Comparison of ENCODE assay signal across 1 cellular context in the genomic region with DNA sequence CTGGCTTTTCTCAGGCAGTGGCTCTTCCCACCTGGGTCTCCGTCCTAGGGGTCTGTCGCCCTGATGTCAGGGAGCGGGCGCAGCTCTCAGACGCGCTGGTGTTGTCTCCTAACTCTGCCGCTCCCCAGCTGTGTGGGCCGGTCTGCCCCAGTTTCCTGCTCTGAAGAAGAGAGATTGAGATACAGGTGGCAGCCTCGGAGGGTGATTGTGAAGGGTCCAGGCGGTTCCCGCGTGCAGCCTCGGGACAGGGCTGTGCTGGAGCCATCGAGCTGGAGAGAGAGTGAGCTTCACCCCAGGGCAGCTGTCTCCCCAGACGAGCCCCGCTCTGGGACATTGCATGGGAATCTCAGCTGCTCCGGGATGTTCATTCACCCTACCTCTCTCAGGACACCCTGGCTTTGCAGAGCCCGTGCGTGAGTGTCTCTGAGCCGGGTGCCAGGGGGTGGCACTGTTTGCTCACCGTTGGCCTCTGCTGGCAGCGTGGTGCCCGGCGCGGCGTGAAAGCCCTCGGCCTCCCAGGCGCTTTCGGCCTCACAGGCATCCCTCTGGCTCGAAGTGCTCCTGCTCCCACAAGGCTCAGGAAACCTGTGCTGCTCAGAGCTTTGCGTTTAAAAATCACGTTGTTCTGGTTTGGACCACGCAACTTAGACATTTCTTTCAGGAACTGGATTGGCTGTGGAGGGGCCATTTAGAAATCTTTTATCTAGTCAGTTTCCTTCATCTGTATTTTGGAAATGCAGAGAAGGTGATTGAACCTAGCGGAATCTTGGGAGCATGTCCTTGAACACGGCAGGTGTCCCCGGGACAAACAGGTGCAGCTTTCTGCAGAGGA.
TF ChIP-seq lines count a peak whose summit lies in the region.

No MANE protein-coding gene starts in this region.

TF ChIP-seq in GM23338, 12 proteins besides CTCF, POLR2A, EP300 and RAD21 (continued from another document):
- TF ChIP-seq, protein P1, sequence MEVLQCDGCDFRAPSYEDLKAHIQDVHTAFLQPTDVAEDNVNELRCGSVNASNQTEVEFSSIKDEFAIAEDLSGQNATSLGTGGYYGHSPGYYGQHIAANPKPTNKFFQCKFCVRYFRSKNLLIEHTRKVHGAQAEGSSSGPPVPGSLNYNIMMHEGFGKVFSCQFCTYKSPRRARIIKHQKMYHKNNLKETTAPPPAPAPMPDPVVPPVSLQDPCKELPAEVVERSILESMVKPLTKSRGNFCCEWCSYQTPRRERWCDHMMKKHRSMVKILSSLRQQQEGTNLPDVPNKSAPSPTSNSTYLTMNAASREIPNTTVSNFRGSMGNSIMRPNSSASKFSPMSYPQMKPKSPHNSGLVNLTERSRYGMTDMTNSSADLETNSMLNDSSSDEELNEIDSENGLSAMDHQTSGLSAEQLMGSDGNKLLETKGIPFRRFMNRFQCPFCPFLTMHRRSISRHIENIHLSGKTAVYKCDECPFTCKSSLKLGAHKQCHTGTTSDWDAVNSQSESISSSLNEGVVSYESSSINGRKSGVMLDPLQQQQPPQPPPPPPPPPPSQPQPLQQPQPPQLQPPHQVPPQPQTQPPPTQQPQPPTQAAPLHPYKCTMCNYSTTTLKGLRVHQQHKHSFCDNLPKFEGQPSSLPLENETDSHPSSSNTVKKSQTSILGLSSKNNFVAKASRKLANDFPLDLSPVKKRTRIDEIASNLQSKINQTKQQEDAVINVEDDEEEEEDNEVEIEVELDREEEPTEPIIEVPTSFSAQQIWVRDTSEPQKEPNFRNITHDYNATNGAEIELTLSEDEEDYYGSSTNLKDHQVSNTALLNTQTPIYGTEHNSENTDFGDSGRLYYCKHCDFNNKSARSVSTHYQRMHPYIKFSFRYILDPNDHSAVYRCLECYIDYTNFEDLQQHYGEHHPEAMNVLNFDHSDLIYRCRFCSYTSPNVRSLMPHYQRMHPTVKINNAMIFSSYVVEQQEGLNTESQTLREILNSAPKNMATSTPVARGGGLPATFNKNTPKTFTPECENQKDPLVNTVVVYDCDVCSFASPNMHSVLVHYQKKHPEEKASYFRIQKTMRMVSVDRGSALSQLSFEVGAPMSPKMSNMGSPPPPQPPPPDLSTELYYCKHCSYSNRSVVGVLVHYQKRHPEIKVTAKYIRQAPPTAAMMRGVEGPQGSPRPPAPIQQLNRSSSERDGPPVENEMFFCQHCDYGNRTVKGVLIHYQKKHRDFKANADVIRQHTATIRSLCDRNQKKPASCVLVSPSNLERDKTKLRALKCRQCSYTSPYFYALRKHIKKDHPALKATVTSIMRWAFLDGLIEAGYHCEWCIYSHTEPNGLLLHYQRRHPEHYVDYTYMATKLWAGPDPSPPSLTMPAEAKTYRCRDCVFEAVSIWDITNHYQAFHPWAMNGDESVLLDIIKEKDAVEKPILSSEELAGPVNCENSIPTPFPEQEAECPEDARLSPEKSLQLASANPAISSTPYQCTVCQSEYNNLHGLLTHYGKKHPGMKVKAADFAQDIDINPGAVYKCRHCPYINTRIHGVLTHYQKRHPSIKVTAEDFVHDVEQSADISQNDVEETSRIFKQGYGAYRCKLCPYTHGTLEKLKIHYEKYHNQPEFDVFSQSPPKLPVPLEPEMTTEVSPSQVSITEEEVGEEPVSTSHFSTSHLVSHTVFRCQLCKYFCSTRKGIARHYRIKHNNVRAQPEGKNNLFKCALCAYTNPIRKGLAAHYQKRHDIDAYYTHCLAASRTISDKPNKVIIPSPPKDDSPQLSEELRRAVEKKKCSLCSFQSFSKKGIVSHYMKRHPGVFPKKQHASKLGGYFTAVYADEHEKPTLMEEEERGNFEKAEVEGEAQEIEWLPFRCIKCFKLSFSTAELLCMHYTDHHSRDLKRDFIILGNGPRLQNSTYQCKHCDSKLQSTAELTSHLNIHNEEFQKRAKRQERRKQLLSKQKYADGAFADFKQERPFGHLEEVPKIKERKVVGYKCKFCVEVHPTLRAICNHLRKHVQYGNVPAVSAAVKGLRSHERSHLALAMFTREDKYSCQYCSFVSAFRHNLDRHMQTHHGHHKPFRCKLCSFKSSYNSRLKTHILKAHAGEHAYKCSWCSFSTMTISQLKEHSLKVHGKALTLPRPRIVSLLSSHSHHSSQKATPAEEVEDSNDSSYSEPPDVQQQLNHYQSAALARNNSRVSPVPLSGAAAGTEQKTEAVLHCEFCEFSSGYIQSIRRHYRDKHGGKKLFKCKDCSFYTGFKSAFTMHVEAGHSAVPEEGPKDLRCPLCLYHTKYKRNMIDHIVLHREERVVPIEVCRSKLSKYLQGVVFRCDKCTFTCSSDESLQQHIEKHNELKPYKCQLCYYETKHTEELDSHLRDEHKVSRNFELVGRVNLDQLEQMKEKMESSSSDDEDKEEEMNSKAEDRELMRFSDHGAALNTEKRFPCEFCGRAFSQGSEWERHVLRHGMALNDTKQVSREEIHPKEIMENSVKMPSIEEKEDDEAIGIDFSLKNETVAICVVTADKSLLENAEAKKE (CRISPR knock-in tag; IDR thresholded peaks at IDR 0.05): no peak
- TF ChIP-seq, protein P2, sequence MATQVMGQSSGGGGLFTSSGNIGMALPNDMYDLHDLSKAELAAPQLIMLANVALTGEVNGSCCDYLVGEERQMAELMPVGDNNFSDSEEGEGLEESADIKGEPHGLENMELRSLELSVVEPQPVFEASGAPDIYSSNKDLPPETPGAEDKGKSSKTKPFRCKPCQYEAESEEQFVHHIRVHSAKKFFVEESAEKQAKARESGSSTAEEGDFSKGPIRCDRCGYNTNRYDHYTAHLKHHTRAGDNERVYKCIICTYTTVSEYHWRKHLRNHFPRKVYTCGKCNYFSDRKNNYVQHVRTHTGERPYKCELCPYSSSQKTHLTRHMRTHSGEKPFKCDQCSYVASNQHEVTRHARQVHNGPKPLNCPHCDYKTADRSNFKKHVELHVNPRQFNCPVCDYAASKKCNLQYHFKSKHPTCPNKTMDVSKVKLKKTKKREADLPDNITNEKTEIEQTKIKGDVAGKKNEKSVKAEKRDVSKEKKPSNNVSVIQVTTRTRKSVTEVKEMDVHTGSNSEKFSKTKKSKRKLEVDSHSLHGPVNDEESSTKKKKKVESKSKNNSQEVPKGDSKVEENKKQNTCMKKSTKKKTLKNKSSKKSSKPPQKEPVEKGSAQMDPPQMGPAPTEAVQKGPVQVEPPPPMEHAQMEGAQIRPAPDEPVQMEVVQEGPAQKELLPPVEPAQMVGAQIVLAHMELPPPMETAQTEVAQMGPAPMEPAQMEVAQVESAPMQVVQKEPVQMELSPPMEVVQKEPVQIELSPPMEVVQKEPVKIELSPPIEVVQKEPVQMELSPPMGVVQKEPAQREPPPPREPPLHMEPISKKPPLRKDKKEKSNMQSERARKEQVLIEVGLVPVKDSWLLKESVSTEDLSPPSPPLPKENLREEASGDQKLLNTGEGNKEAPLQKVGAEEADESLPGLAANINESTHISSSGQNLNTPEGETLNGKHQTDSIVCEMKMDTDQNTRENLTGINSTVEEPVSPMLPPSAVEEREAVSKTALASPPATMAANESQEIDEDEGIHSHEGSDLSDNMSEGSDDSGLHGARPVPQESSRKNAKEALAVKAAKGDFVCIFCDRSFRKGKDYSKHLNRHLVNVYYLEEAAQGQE (IDR thresholded peaks at IDR 0.05; ENCODE audit: unreplicated experiment): no peak
- no peak for TF ChIP-seq JUNB (IDR thresholded peaks at IDR 0.05; ENCODE audit: unreplicated experiment)
- TF ChIP-seq CREB1 (CRISPR knock-in tag; IDR thresholded peaks at IDR 0.05; ENCODE audit: low read depth): no peak
- TF ChIP-seq ZNF331 (CRISPR knock-in tag; IDR thresholded peaks at IDR 0.05; ENCODE audit: low read depth): no peak
- no peak for TF ChIP-seq NANOG (IDR thresholded peaks at IDR 0.05; ENCODE audit: borderline replicate concordance)
- TF ChIP-seq EZH2phosphoT487 (IDR thresholded peaks at IDR 0.05; ENCODE audit: unreplicated experiment): no peak
- no peak for TF ChIP-seq STAT1 (IDR thresholded peaks at IDR 0.05; ENCODE audit: unreplicated experiment)
- no peak for TF ChIP-seq EZH2 (IDR thresholded peaks at IDR 0.05; ENCODE audit: low read depth, unreplicated experiment)
- no peak for TF ChIP-seq ZNF114 (CRISPR knock-in tag; IDR thresholded peaks at IDR 0.05)
